Comparison of ENCODE assay signal across 18 cellular contexts in the genomic region with DNA sequence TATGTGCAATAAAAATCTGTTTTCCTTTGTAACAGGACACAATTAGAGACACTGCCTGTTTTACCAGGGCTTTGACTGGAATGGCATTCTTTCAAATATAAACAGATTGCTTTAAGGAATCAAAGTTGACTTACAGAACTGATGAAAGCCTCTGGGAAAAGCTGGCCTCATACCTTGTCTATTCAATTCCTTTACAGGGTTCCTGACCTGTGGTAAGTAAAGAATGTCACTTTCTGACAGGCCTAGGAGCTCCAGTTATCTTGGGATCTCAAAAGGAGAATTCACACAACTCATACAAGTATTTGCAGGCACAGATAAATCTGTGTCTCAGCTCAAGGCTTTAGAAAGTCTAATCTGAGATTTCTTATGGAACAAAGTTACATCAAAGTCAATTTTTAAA.
"Had no signal": no experiment of that assay in that cellular context is flagged by ENCODE, and none has a peak within 500 bp of the region (broad histone marks: within the 10 kb centered on the region; RNA-seq: fewer than 3 reads in every experiment).

No MANE protein-coding gene starts in this region.

- H3K36me3 ChIP-seq: left lung had no signal

- ATAC-seq: effector memory CD8-positive, alpha-beta T cell; foreskin keratinocyte; left lung; stimulated activated naive B cell treated with anti-CD40 and anti-IgM and Interleukin-4, amounts not matched to agents 10 μg/mL and 1 μg/mL and 100 μg/mL, for 72 hours; T-helper 17 cell had no signal

- H3K4me3 Mint-ChIP-seq: activated naive CD4-positive, alpha-beta T cell treated with anti-CD3 and anti-CD28 coated beads, Interleukin-2, amount 50 U/mL, for 24 hours; effector memory CD8-positive, alpha-beta T cell; nephron progenitor cell; stimulated activated naive B cell treated with anti-CD40 and anti-IgM and Interleukin-4, amounts not matched to agents 10 μg/mL and 1 μg/mL and 100 μg/mL, for 72 hours; T-helper 17 cell had no signal

- H3K27ac ChIP-seq: foreskin keratinocyte, VCaP had no signal

- H3K4me1 Mint-ChIP-seq: activated naive CD4-positive, alpha-beta T cell treated with anti-CD3 and anti-CD28 coated beads, Interleukin-2, amount 50 U/mL, for 24 hours; T-helper 17 cell had no signal

- H3K4me3 ChIP-seq: left lung had no signal

- H3K9me3 Mint-ChIP-seq: effector memory CD8-positive, alpha-beta T cell had no signal

- H3K27me3 ChIP-seq: foreskin keratinocyte, left lung had no signal

- H3K27me3 Mint-ChIP-seq: effector memory CD8-positive, alpha-beta T cell; stimulated activated naive B cell treated with anti-CD40 and anti-IgM and Interleukin-4, amounts not matched to agents 10 μg/mL and 1 μg/mL and 100 μg/mL, for 72 hours; T-helper 17 cell had no signal

- DNase-seq: activated CD4-positive, alpha-beta T cell treated with anti-CD3 and anti-CD28 coated beads for 1 hour; activated CD8-positive, alpha-beta memory T cell treated with anti-CD3 and anti-CD28 coated beads for 24 hours; activated gamma-delta T cell; amniotic stem cell; dermis blood vessel endothelial cell; effector memory CD8-positive, alpha-beta T cell; foreskin keratinocyte; glutamatergic neuron; left lung; midbrain; nephron progenitor cell; nucleus accumbens; posterior cingulate gyrus; retina; stimulated activated naive B cell treated with anti-CD40 and anti-IgM and Interleukin-4, amounts not matched to agents 10 μg/mL and 1 μg/mL and 100 μg/mL, for 72 hours; T-helper 17 cell had no signal

- H3K27ac Mint-ChIP-seq: activated naive CD4-positive, alpha-beta T cell treated with anti-CD3 and anti-CD28 coated beads, Interleukin-2, amount 50 U/mL, for 24 hours; effector memory CD8-positive, alpha-beta T cell; nephron progenitor cell; stimulated activated naive B cell treated with anti-CD40 and anti-IgM and Interleukin-4, amounts not matched to agents 10 μg/mL and 1 μg/mL and 100 μg/mL, for 72 hours; T-helper 17 cell had no signal
